Comparison of ENCODE assay signal across 8 cellular contexts in genomic region chr6:72084992-72085569, GRCh38.
DNase-seq lines count a peak whose midpoint lies in the region; ATAC-seq, FAIRE-seq and TF ChIP-seq lines count a peak whose summit lies in the region.

No MANE protein-coding gene starts in this region.

- H3K36me3 Mint-ChIP-seq in stimulated activated effector memory CD8-positive, alpha-beta T cell treated with anti-CD3 and anti-CD28 coated beads, Interleukin-12 subunit alpha, Interleukin-12 subunit beta, amount 100 ng/mL, for 72 hours, result no peaks in the 10 kb centered on the region

- TF ChIP-seq CTCF in A549 (IDR thresholded peaks at IDR 0.05), result peak; percentile 48
- peak; percentile 22 for TF ChIP-seq CTCF in foreskin fibroblast (IDR thresholded peaks at IDR 0.05; ENCODE audit: low read depth, low read length)
- no peak for TF ChIP-seq CTCF in lower leg skin (IDR thresholded peaks at IDR 0.05)

- no peak for TF ChIP-seq EP300 in A549 (IDR thresholded peaks at IDR 0.05)

- H3K4me3 Mint-ChIP-seq in stimulated activated effector memory CD8-positive, alpha-beta T cell treated with anti-CD3 and anti-CD28 coated beads, Interleukin-12 subunit alpha, Interleukin-12 subunit beta, amount 100 ng/mL, for 72 hours, result no peak overlapping the region

- ATAC-seq in A549 (no peak), HG03045 (IDR thresholded peaks at IDR 0.05; ENCODE audit: unreplicated experiment) (no peak)
- no peak for ATAC-seq in stimulated activated effector memory CD8-positive, alpha-beta T cell treated with anti-CD3 and anti-CD28 coated beads, Interleukin-12 subunit alpha, Interleukin-12 subunit beta, amount 100 ng/mL, for 72 hours

- H3K9me3 ChIP-seq in A549, result no peaks in the 10 kb centered on the region

- H3K4me1 Mint-ChIP-seq in stimulated activated effector memory CD8-positive, alpha-beta T cell treated with anti-CD3 and anti-CD28 coated beads, Interleukin-12 subunit alpha, Interleukin-12 subunit beta, amount 100 ng/mL, for 72 hours, result no peaks in the 10 kb centered on the region

- WGBS in A549 (ENCODE audit: missing lambda C conversion rate), result 0% methylated on average over 1 of the region's 1 CpG
- 0 to 3% methylated on average over 1 of the region's 1 CpG for WGBS in lower leg skin, 2 donors

- H3K4me3 ChIP-seq in A549 (no peak overlapping the region), foreskin fibroblast (ENCODE audit: low read depth in 1 of 2, low read length in 2 of 2) (no peak overlapping the region), lower leg skin (ENCODE audit: low read depth, poor library complexity, severe bottlenecking) (no peak overlapping the region)

- FAIRE-seq in A549 (lab: Jason Lieb, UNC), result no peak
- peak; percentile 37 for FAIRE-seq in GM19239 (lab: Jason Lieb, UNC)

- H3K9me3 Mint-ChIP-seq in stimulated activated effector memory CD8-positive, alpha-beta T cell treated with anti-CD3 and anti-CD28 coated beads, Interleukin-12 subunit alpha, Interleukin-12 subunit beta, amount 100 ng/mL, for 72 hours, result no peaks in the 10 kb centered on the region

- intact Hi-C loops in lower leg skin (cut with DNase I; ENCODE audit: low total_unique reads), result no loop called here

- H3K27ac ChIP-seq in A549, result no peak overlapping the region

- H3K27ac Mint-ChIP-seq in stimulated activated effector memory CD8-positive, alpha-beta T cell treated with anti-CD3 and anti-CD28 coated beads, Interleukin-12 subunit alpha, Interleukin-12 subunit beta, amount 100 ng/mL, for 72 hours, result no peak overlapping the region

- TF ChIP-seq POLR2A in A549 (IDR thresholded peaks at IDR 0.05; ENCODE audit: low read length) (no peak), lower leg skin (IDR thresholded peaks at IDR 0.05) (no peak)

- H3K4me1 ChIP-seq in A549, result no peaks in the 10 kb centered on the region

- CTCF ChIA-PET in A549 (lab: Yijun Ruan, JAX), result no interaction called here

- TF ChIP-seq RAD21 in A549 (conservative IDR thresholded peaks at IDR 0.05 in 1 of 2, IDR thresholded peaks at IDR 0.05 in 1 of 2), result peak; percentile 43 to 62

- DNase-seq in A549 (ENCODE audit: low read depth in 1 of 2, low spot score in 1 of 2) (no peak), GM19239 (ENCODE audit: insufficient read length, low spot score) (no peak), RPMI8226 (peak; percentile 56), foreskin fibroblast (peak; percentile 1 to 28), HuH-7 (ENCODE audit: low spot score) (no peak), lower leg skin (ENCODE audit: low spot score in 2 of 2) (no peak)
- no peak for DNase-seq in stimulated activated effector memory CD8-positive, alpha-beta T cell treated with anti-CD3 and anti-CD28 coated beads, Interleukin-12 subunit alpha, Interleukin-12 subunit beta, amount 100 ng/mL, for 72 hours (ENCODE audit: low spot score in 2 of 2)

- H3K4me2 ChIP-seq in A549, result no peak overlapping the region

- POLR2A ChIA-PET in A549 (lab: Yijun Ruan, JAX), result no interaction called here

TF ChIP-seq in A549, 52 proteins besides CTCF, POLR2A, EP300 and RAD21:
- TF ChIP-seq CBX2 (IDR thresholded peaks at IDR 0.05; ENCODE audit: borderline replicate concordance, low read depth), result no peak
- TF ChIP-seq SMC3 (IDR thresholded peaks at IDR 0.05), result peak; percentile 39; the same call in 2 of the 3 replicates

Comparison
In these comparisons a context has a peak if more than half of its experiments do, and no peak if none do; other contexts are left out.
1. DNase-seq: peak in RPMI8226 (single experiment) and foreskin fibroblast (2 of 2); none in A549 (0 of 2), GM19239 (single experiment), stimulated activated effector memory CD8-positive, alpha-beta T cell treated with anti-CD3 and anti-CD28 coated beads, Interleukin-12 subunit alpha, Interleukin-12 subunit beta, amount 100 ng/mL, for 72 hours (0 of 2), HuH-7 (single experiment) and lower leg skin (0 of 2).
2. CTCF ChIP-seq: peak in A549 (single experiment) and foreskin fibroblast (single experiment); none in lower leg skin (0 of 3).